ENCODE assay signal across 10 cellular contexts in the genomic region with DNA sequence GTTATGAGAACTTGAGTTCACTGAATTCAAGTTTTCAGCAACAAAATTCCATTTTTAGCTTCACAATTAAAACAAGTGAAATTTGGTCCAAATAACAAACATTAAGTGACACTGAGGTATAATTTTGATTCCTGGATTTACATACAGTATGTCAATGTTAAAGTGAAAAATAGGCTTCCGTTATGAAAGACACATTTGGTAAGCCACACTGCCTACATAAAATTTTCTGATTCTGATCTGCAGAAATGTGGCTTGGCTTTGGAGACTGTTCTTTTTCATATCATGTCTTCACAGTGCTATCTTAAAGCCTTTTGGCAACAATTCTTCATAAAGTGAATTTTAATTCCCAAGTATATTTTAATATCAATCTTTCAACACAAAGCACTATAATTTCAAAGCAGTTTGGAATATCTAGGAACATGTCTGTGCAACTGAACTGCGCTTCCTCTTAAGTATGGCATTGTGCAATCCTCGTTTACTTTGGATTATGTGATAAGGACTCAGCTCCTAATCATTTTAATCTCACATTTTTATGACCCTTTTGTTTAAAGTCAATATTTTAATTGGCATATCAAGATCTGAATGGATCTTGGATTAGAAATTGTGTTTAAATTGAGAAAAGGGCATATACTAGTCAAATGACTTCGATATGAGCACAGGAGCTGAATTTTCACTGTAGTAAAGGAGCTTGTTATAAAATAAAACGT. TPM values are rescaled to one million over a fixed set of nuclear protein-coding genes. Genes with fewer than 3 reads are reported as not detected.
DNase-seq lines count a peak whose midpoint lies in the region; ATAC-seq and TF ChIP-seq lines count a peak whose summit lies in the region.
"Had no signal": no experiment of that assay in that cellular context is flagged by ENCODE, and none has a peak within 500 bp of the region (broad histone marks: within the 10 kb centered on the region; RNA-seq: fewer than 3 reads in every experiment).

No MANE protein-coding gene starts in this region.

- WGBS in mammary epithelial cell (ENCODE audit: low coverage, missing lambda C conversion rate): 51% methylated on average over 5 of the region's 5 CpGs

- H3K4me2 ChIP-seq in mammary epithelial cell (ENCODE audit: insufficient read depth, low read depth, low read length) (peak overlapping the region; percentile 52), parathyroid adenoma (ENCODE audit: low read length) (peak overlapping the region; percentile 2)
- H3K4me2 ChIP-seq: KMS-11 had no signal

- DNase-seq in NCI-H2029 (lab: John Stamatoyannopoulos, UW): peak; percentile 42
- DNase-seq in NCI-H2029 treated with DMSO at 0.1 percent for 48 hours (lab: John Stamatoyannopoulos, UW): no peak
- DNase-seq in MV-4-11 (lab: John Stamatoyannopoulos, UW): peak; percentile 19
- no peak for DNase-seq in mammary epithelial cell
- no peak for DNase-seq in AML-193 (lab: John Stamatoyannopoulos, UW)
- no peak for DNase-seq in NCI-H1417 (lab: John Stamatoyannopoulos, UW)
- DNase-seq: NCI-H774 had no signal

- no TSS peak for BruUV-seq in mammary epithelial cell (replicated peaks; lab: Mats Ljungman, UMichigan)

- no peaks in the 10 kb centered on the region for H3K36me3 ChIP-seq in mammary epithelial cell (ENCODE audit: insufficient read depth, low read length)
- H3K36me3 ChIP-seq in parathyroid adenoma (ENCODE audit: control insufficient read depth, insufficient read depth, low read length): no peaks in the 10 kb centered on the region

- H3K27me3 ChIP-seq in mammary epithelial cell (ENCODE audit: insufficient read depth, low read length) (no peaks in the 10 kb centered on the region), parathyroid adenoma (ENCODE audit: control insufficient read depth, insufficient read depth, low read length) (no peaks in the 10 kb centered on the region)

- H3K9me3 ChIP-seq in mammary epithelial cell (replicated peaks; ENCODE audit: insufficient read depth, low read length) (no peaks in the 10 kb centered on the region), parathyroid adenoma (ENCODE audit: control insufficient read depth, low read length) (no peaks in the 10 kb centered on the region)

- no peaks in the 10 kb centered on the region for H4K20me1 ChIP-seq in mammary epithelial cell (ENCODE audit: insufficient read depth, low read length)

- H3K27ac ChIP-seq in mammary epithelial cell (ENCODE audit: insufficient read depth, low read depth, low read length): peak overlapping the region; percentile 61
- H3K27ac ChIP-seq in parathyroid adenoma: no peak overlapping the region
- H3K27ac ChIP-seq: KMS-11 had no signal

- H3K9ac ChIP-seq in mammary epithelial cell (ENCODE audit: insufficient read depth, low read length) (no peak overlapping the region), parathyroid adenoma (no peak overlapping the region)
- H3K9ac ChIP-seq: KMS-11 had no signal

- H2AFZ ChIP-seq in mammary epithelial cell (ENCODE audit: low read depth, low read length) (no peak overlapping the region), parathyroid adenoma (no peak overlapping the region)

- H3K4me1 ChIP-seq in mammary epithelial cell (ENCODE audit: insufficient read depth, low read length) (peaks cover 35% of the 10 kb centered on the region), parathyroid adenoma (peaks cover 21% of the 10 kb centered on the region)

- CTCF ChIA-PET in mammary epithelial cell (lab: Charles Lee; ENCODE audit: low non-redundant PET): interaction anchor here (0.6 kb wide), 1 partner anchor 56 kb away, joined by 4 read pairs; no protein-coding TSS in a partner anchor

- no peak for ATAC-seq in GM19351 (IDR thresholded peaks at IDR 0.05; ENCODE audit: unreplicated experiment)

- H3K4me3 ChIP-seq in mammary epithelial cell (replicated peaks in 1 of 3; ENCODE audit: insufficient read depth in 1 of 3, low read depth in 2 of 3, low read length in 3 of 3) (no peak overlapping the region), parathyroid adenoma (ENCODE audit: low read depth, low read length) (no peak overlapping the region)

- dilution Hi-C loops in mammary epithelial cell (cut with HindIII; ENCODE audit: low sequenced_read_pairs): no loop called here

- in situ Hi-C loops in mammary epithelial cell (cut with MboI; ENCODE audit: low sequenced_read_pairs in 2 of 2): no loop called here

- H3K79me2 ChIP-seq in mammary epithelial cell (ENCODE audit: insufficient read depth, low read length) (peaks cover 52% of the 10 kb centered on the region), parathyroid adenoma (peaks cover 67% of the 10 kb centered on the region)

- intact Hi-C loops in mammary epithelial cell (cut with micrococcal nuclease): loop anchor here (2.0 kb wide), 1 partner anchor 81 kb away; no protein-coding TSS in a partner anchor

- TF ChIP-seq CTCF in mammary epithelial cell (conservative IDR thresholded peaks at IDR 0.05 in 1 of 2, IDR thresholded peaks at IDR 0.05 in 1 of 2; ENCODE audit: extremely low read depth in 1 of 2, insufficient read depth in 1 of 2, low read depth in 1 of 2, low read length in 2 of 2) (no peak), parathyroid adenoma (IDR thresholded peaks at IDR 0.05) (no peak)

RNA-seq across cellular contexts. Expression of gene RBMS1, which starts 60.0 kb away (rescaled TPM):
- total RNA-seq in mammary epithelial cell: 10 to 100 TPM; 54.8 to 61.3 TPM
- polyA plus RNA-seq in mammary epithelial cell: 60.1 TPM
- 22.9 TPM for polyA minus RNA-seq in mammary epithelial cell

Comparison
In these comparisons a context has a peak if more than half of its experiments do, and no peak if none do; other contexts are left out.
1. DNase-seq: peak in NCI-H2029 (single experiment) and MV-4-11 (single experiment); none in NCI-H2029 treated with DMSO at 0.1 percent for 48 hours (single experiment), mammary epithelial cell (single experiment), AML-193 (0 of 2) and NCI-H1417 (0 of 3).